Comparison of ENCODE assay signal across 11 cellular contexts in genomic region chr4:83082777-83083176, GRCh38. TPM values are rescaled to one million over a fixed set of nuclear protein-coding genes. Genes with fewer than 3 reads are reported as not detected.
DNase-seq lines count a peak whose midpoint lies in the region; ATAC-seq lines count a peak whose summit lies in the region.
"Had no signal": no experiment of that assay in that cellular context is flagged by ENCODE, and none has a peak within 500 bp of the region (broad histone marks: within the 10 kb centered on the region; RNA-seq: fewer than 3 reads in every experiment).

No MANE protein-coding gene starts in this region.

- H3K36me3 Mint-ChIP-seq in memory B cell = peaks cover 18% of the 10 kb centered on the region

- DNase-seq in Daoy (ENCODE audit: low read depth) (peak; percentile 23), H4 (ENCODE audit: low spot score) (peak; percentile 65), UCSD-AML1 (lab: John Stamatoyannopoulos, UW; ENCODE audit: unreplicated experiment) (peak; percentile 51), memory B cell (ENCODE audit: low spot score in 2 of 2) (no peak), NCI-H1694 (lab: John Stamatoyannopoulos, UW) (no peak)
- DNase-seq: activated CD4-positive, alpha-beta T cell treated with anti-CD3 and anti-CD28 coated beads, Interleukin-2, amount 50 U/mL, for 1 hour; heart right ventricle; NCI-H524 treated with DMSO at 0.1 percent for 48 hours; stimulated activated CD4-positive, alpha-beta T cell treated with anti-CD3 and anti-CD28 coated beads, Interleukin-4, amount 100 ng/mL, for 1 hour had no signal

- H3K27ac Mint-ChIP-seq in memory B cell = peak overlapping the region; percentile 95

- no peaks in the 10 kb centered on the region for H3K27me3 Mint-ChIP-seq in memory B cell

- ATAC-seq in memory B cell (ENCODE audit: low read depth) (no peak), GM18517 (IDR thresholded peaks at IDR 0.05; ENCODE audit: unreplicated experiment) (no peak), GM21360 (IDR thresholded peaks at IDR 0.05; ENCODE audit: unreplicated experiment) (no peak)
- ATAC-seq: heart right ventricle had no signal

- H3K4me1 Mint-ChIP-seq in memory B cell = peaks cover 27% of the 10 kb centered on the region

- H3K9me3 Mint-ChIP-seq in memory B cell = no peaks in the 10 kb centered on the region

- no peak overlapping the region for H3K4me3 Mint-ChIP-seq in memory B cell

RNA-seq across cellular contexts. Expression of gene PLAC8, which starts 31.8 kb away (rescaled TPM):
- total RNA-seq in Daoy (2014; rRNA removed; shearing (Covaris generic)) = 28.2 and 46.7 TPM in 2 replicates
- total RNA-seq in H4 (2014; rRNA removed; shearing (Covaris generic)) = 17.0 and 18.2 TPM in 2 replicates

RNA-seq across cellular contexts. Expression of gene COPS4, which starts 47.8 kb away (rescaled TPM):
- 45.4 and 62.9 TPM in 2 replicates for total RNA-seq in Daoy (2014; rRNA removed; shearing (Covaris generic))
- 99.9 and 103 TPM in 2 replicates for total RNA-seq in H4 (2014; rRNA removed; shearing (Covaris generic))

Comparison
In these comparisons a context has a peak if more than half of its experiments do, and no peak if none do; other contexts are left out.
1. DNase-seq: peak in Daoy (single experiment), H4 (single experiment) and UCSD-AML1 (single experiment); none in memory B cell (0 of 2) and NCI-H1694 (single experiment).